Comparison of ENCODE assay signal across 1 cellular context in the genomic region with DNA sequence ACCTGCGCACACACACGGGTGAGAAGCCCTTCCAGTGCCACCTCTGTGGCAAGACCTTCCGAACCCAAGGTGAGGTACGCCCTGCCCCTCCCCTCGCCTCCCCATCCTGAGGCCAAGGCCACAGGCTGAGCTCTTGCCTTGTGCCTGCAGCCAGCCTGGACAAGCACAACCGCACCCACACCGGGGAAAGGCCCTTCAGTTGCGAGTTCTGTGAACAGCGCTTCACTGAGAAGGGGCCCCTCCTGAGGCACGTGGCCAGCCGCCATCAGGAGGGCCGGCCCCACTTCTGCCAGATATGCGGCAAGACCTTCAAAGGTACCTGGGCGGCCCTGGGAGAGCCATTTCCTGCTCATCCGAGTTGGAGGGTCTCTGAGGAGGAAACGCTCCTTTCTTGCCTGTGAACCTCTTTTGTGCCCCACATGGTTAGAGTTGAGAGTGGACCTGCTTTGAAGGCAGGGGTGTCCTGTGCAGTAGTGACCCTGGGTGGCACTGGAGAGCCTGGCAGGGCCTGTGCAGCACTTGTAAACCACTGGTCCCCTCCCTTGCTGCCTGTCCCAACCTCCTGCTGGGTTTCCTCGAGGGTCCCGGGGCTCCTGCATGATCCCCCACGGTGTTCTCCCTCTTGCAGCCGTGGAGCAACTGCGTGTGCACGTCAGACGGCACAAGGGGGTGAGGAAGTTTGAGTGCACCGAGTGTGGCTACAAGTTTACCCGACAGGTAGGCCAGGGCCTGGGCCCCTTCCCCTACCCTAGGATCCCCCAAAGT.
TF ChIP-seq lines count a peak whose summit lies in the region.

No MANE protein-coding gene starts in this region.

TF ChIP-seq in HCT116, 20 proteins besides CTCF, POLR2A, EP300 and RAD21:
- TF ChIP-seq JUND (IDR thresholded peaks at IDR 0.05) (no peak), SRF (IDR thresholded peaks at IDR 0.05; ENCODE audit: low read depth) (no peak), YY1 (IDR thresholded peaks at IDR 0.05; ENCODE audit: extremely low read depth, insufficient replicate concordance, low read depth, low read length) (no peak), SIN3A (IDR thresholded peaks at IDR 0.05; ENCODE audit: low read depth) (no peak), POLR2AphosphoS5 (IDR thresholded peaks at IDR 0.05; ENCODE audit: low read depth, low read length) (peak; percentile 0; the same call in 1 of the 2 replicates)
- TF ChIP-seq, protein P1, sequence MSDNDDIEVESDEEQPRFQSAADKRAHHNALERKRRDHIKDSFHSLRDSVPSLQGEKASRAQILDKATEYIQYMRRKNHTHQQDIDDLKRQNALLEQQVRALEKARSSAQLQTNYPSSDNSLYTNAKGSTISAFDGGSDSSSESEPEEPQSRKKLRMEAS (IDR thresholded peaks at IDR 0.05): no peak
- TF ChIP-seq, protein P2, sequence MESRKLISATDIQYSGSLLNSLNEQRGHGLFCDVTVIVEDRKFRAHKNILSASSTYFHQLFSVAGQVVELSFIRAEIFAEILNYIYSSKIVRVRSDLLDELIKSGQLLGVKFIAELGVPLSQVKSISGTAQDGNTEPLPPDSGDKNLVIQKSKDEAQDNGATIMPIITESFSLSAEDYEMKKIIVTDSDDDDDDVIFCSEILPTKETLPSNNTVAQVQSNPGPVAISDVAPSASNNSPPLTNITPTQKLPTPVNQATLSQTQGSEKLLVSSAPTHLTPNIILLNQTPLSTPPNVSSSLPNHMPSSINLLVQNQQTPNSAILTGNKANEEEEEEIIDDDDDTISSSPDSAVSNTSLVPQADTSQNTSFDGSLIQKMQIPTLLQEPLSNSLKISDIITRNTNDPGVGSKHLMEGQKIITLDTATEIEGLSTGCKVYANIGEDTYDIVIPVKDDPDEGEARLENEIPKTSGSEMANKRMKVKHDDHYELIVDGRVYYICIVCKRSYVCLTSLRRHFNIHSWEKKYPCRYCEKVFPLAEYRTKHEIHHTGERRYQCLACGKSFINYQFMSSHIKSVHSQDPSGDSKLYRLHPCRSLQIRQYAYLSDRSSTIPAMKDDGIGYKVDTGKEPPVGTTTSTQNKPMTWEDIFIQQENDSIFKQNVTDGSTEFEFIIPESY (IDR thresholded peaks at IDR 0.05; ENCODE audit: extremely low read depth, insufficient replicate concordance, low read length): no peak
